In the genomic region with DNA sequence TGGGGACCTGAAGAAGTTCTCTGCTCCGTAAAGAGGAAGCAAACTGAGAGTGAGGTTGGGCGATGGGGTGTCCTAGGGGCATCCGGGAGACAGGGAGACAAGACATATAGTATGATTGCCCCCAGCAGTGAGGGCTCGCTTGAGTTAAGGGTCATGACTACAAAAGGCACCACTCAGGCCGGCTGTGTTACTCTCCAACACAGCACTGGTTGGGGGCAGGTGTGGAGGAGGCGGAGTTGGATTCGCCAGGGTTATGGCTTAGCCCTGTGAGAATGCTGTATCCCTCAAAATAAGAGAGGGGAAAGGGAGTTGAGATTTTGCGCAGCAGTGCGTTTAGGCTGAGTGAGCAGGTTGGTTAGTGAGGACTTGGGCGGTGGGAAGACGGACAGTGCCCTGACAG, we compare ENCODE assay signal across 20 cellular contexts. TPM values are rescaled to one million over a fixed set of nuclear protein-coding genes. Genes with fewer than 3 reads are reported as not detected.
DNase-seq lines count a peak whose midpoint lies in the region; ATAC-seq, FAIRE-seq and TF ChIP-seq lines count a peak whose summit lies in the region.
"Had no signal": no experiment of that assay in that cellular context is flagged by ENCODE, and none has a peak within 500 bp of the region (broad histone marks: within the 10 kb centered on the region; RNA-seq: fewer than 3 reads in every experiment).

No MANE protein-coding gene starts in this region.

- H3K14ac ChIP-seq in H1 (ENCODE audit: insufficient read length) (no peak overlapping the region), neuronal stem cell (ENCODE audit: low read length) (no peak overlapping the region)

- no peak overlapping the region for H3K18ac ChIP-seq in H1 (ENCODE audit: extremely low read depth, low read length)
- no peak overlapping the region for H3K18ac ChIP-seq in neuronal stem cell (ENCODE audit: low read length)

- peak; percentile 26 for DNase-seq in activated T-cell treated with anti-CD3 and anti-CD28 coated beads, Interleukin-2, amount 50 U/mL, for 24 hours
- DNase-seq in activated T-cell treated with anti-CD3 and anti-CD28 coated beads for 4 hours: no peak
- DNase-seq in H1 (ENCODE audit: low read depth in 1 of 2, low spot score in 2 of 2): no peak
- no peak for DNase-seq in neuronal stem cell (ENCODE audit: low spot score)
- DNase-seq in GM19238 (ENCODE audit: insufficient read length, low spot score): no peak
- no peak for DNase-seq in epidermal melanocyte (ENCODE audit: insufficient read length, low spot score)
- DNase-seq in left colon: no peak
- DNase-seq: COR-L47, DMS153, HFFc6, Karpas-422, MM.1S, NCI-H187 treated with DMSO at 0.1 percent for 48 hours, NCI-H2171 treated with DMSO at 0.1 percent for 48 hours, NCI-H510A, SHP77 treated with DMSO at 0.1 percent for 48 hours had no signal

- no peak for TF ChIP-seq CTCF in H1 (IDR thresholded peaks at IDR 0.05; ENCODE audit: control extremely low read depth in 1 of 3, insufficient read depth in 1 of 3, low read depth in 1 of 3, low read length in 3 of 3)

- H3K27me3 ChIP-seq in H1 (replicated peaks in 1 of 4; ENCODE audit: control insufficient read depth in 3 of 4, extremely low read depth in 1 of 4, insufficient read depth in 3 of 4, low read length in 3 of 4) (peaks cover 41 to 86% (median 84%) of the 10 kb centered on the region in 4 experiments), neuronal stem cell (ENCODE audit: control insufficient read depth in 3 of 3, insufficient read depth in 3 of 3, low read depth in 1 of 3, low read length in 3 of 3) (peaks cover 15 to 88% (median 53%) of the 10 kb centered on the region in 3 experiments)

- H3K79me2 ChIP-seq in H1 (ENCODE audit: control insufficient read depth in 1 of 2, insufficient read depth in 2 of 2, low read length in 2 of 2): no peaks in the 10 kb centered on the region

- H3K4me3 ChIP-seq in H1 (ENCODE audit: extremely low read depth in 1 of 4, insufficient read depth in 2 of 4, low read depth in 3 of 4, low read length in 4 of 4) (peak overlapping the region in 1 of 4 experiments; percentile 62; a peak in 2 of 8 replicates), neuronal stem cell (ENCODE audit: low read length in 2 of 2) (no peak overlapping the region)
- H3K4me3 ChIP-seq: GM12878 had no signal

- peaks cover 0 to 20% (median 7%) of the 10 kb centered on the region in 4 experiments; a peak in 5 of 7 replicates for H3K4me1 ChIP-seq in H1 (replicated peaks in 1 of 4; ENCODE audit: control insufficient read depth in 3 of 4, insufficient read depth in 4 of 4, low read length in 3 of 4)
- peaks cover 8 to 10% of the 10 kb centered on the region in 2 donors for H3K4me1 ChIP-seq in neuronal stem cell (ENCODE audit: control insufficient read depth in 2 of 2, insufficient read depth in 1 of 2, low read depth in 1 of 2, low read length in 2 of 2)

- H3K23me2 ChIP-seq in H1 (ENCODE audit: low read depth, low read length): peaks cover 15% of the 10 kb centered on the region; the same call in 1 of the 2 replicates

- H3K9ac ChIP-seq in H1 (replicated peaks in 1 of 4; ENCODE audit: extremely low read depth in 1 of 4, low read depth in 3 of 4, low read length in 3 of 4): no peak overlapping the region
- peak overlapping the region; percentile 3 for H3K9ac ChIP-seq in neuronal stem cell (ENCODE audit: low read depth, low read length, poor library complexity)

- TF ChIP-seq EP300 in H1 (IDR thresholded peaks at IDR 0.05; ENCODE audit: borderline replicate concordance in 1 of 2, low read depth in 2 of 2, low read length in 2 of 2): no peak

- H2BK15ac ChIP-seq in H1 (ENCODE audit: low read length): 0 out of 2 replicates have a peak overlapping the region, but pooled peaks have one; percentile 8
- no peak overlapping the region for H2BK15ac ChIP-seq in neuronal stem cell (ENCODE audit: low read length)

- no peaks in the 10 kb centered on the region for H3K36me3 Mint-ChIP-seq in activated T-cell treated with anti-CD3 and anti-CD28 coated beads, Interleukin-2, amount 50 U/mL, for 24 hours (ENCODE audit: low read depth)

- WGBS in H1 (ENCODE audit: extremely low coverage in 1 of 2, insufficient coverage in 1 of 2, insufficient read length in 1 of 2, insufficient replicate concordance in 2 of 2, low coverage in 1 of 2, low lambda C conversion rate in 2 of 2, missing lambda C conversion rate in 1 of 2), 2 experiments: 32% methylated on average over 11 of the region's 11 CpGs; no CpG with 5 or more reads in 1 of the 2 experiments
- WGBS in neuronal stem cell (ENCODE audit: extremely low coverage in 2 of 2, insufficient read length in 2 of 2, insufficient replicate concordance in 1 of 2), 2 donors: no CpG with 5 or more reads among the region's 11 CpGs

- no peak overlapping the region for H2BK12ac ChIP-seq in H1 (ENCODE audit: low read depth, low read length)
- no peak overlapping the region for H2BK12ac ChIP-seq in neuronal stem cell (ENCODE audit: low read length)

- H3K56ac ChIP-seq in H1 (replicated peaks; ENCODE audit: insufficient read length, low read depth, low read length): no peak overlapping the region

- H4K8ac ChIP-seq in H1 (ENCODE audit: extremely low read depth, insufficient read depth, low read length) (no peak overlapping the region), neuronal stem cell (ENCODE audit: low read depth, low read length) (no peak overlapping the region)

- peaks cover 37% of the 10 kb centered on the region for H3K27me3 Mint-ChIP-seq in activated T-cell treated with anti-CD3 and anti-CD28 coated beads, Interleukin-2, amount 50 U/mL, for 24 hours

- H2BK5ac ChIP-seq in H1 (ENCODE audit: low read depth, low read length) (no peak overlapping the region), neuronal stem cell (ENCODE audit: low read length) (no peak overlapping the region)

- no peak overlapping the region for H3K27ac ChIP-seq in H1 (ENCODE audit: low read depth, low read length)
- no peak overlapping the region for H3K27ac ChIP-seq in neuronal stem cell (replicated peaks; ENCODE audit: low read length)
- H3K27ac ChIP-seq: C4-2B had no signal

- no peak overlapping the region for H2AFZ ChIP-seq in H1 (ENCODE audit: low read length)
- no peak overlapping the region for H2AFZ ChIP-seq in neuronal stem cell (ENCODE audit: low read length)

- H3K36me3 ChIP-seq in H1 (ENCODE audit: control insufficient read depth in 2 of 4, insufficient read depth in 4 of 4, low read length in 3 of 4) (no peaks in the 10 kb centered on the region), neuronal stem cell (replicated peaks in 1 of 2; ENCODE audit: control insufficient read depth in 2 of 2, insufficient read depth in 2 of 2, low read length in 2 of 2) (no peaks in the 10 kb centered on the region)

- H4K91ac ChIP-seq in H1 (replicated peaks; ENCODE audit: insufficient read length, low read length) (no peak overlapping the region), neuronal stem cell (ENCODE audit: low read depth, low read length, poor library complexity) (no peak overlapping the region)

- H3K4me2 ChIP-seq in H1 (ENCODE audit: insufficient read depth in 1 of 2, low read depth in 2 of 2, low read length in 2 of 2): peak overlapping the region; percentile 68 to 96
- no peak overlapping the region for H3K4me2 ChIP-seq in neuronal stem cell (ENCODE audit: insufficient read depth, low read length, poor library complexity, severe bottlenecking)

- no peak for TF ChIP-seq POLR2A in H1 (IDR thresholded peaks at IDR 0.05; ENCODE audit: control extremely low read depth in 1 of 2, low read depth in 2 of 2, low read length in 2 of 2)

- TF ChIP-seq RAD21 in H1 (IDR thresholded peaks at IDR 0.05 in 1 of 2, conservative IDR thresholded peaks at IDR 0.05 in 1 of 2; ENCODE audit: low read depth in 2 of 2, low read length in 2 of 2): no peak

- peaks cover 7% of the 10 kb centered on the region for H3K4me1 Mint-ChIP-seq in activated T-cell treated with anti-CD3 and anti-CD28 coated beads, Interleukin-2, amount 50 U/mL, for 24 hours (ENCODE audit: low read depth)

- peaks cover 11 to 13% of the 10 kb centered on the region in 2 experiments for H4K20me1 ChIP-seq in H1 (replicated peaks in 1 of 2; ENCODE audit: control insufficient read depth in 1 of 2, insufficient read depth in 2 of 2, low read length in 2 of 2)

- no peak overlapping the region for H3K27ac Mint-ChIP-seq in activated T-cell treated with anti-CD3 and anti-CD28 coated beads, Interleukin-2, amount 50 U/mL, for 24 hours
- H3K27ac Mint-ChIP-seq: HFFc6 had no signal

- H3K79me1 ChIP-seq in H1 (ENCODE audit: low read depth, low read length) (no peaks in the 10 kb centered on the region), neuronal stem cell (ENCODE audit: low read depth, low read length) (no peaks in the 10 kb centered on the region)

- no peak overlapping the region for H2AK5ac ChIP-seq in H1 (ENCODE audit: low read depth, low read length)
- H2AK5ac ChIP-seq in neuronal stem cell (ENCODE audit: low read depth, low read length): peak overlapping the region; percentile 34

- H3K23ac ChIP-seq in H1 (ENCODE audit: insufficient read length): no peak overlapping the region
- H3K23ac ChIP-seq in neuronal stem cell (ENCODE audit: low read depth, low read length, poor library complexity): no peak overlapping the region

- CTCF ChIA-PET in H1 (lab: Charles Lee; ENCODE audit: partially characterized antibody): interaction anchor here (0.7 to 11.9 kb wide), 3 partner anchors 16 to 44 kb away, joined by 3 to 238 read pairs (median 66); no protein-coding TSS in a partner anchor

- ATAC-seq in HG03139 (IDR thresholded peaks at IDR 0.05; ENCODE audit: unreplicated experiment) (no peak), left colon (no peak)
- ATAC-seq: GM12878 had no signal

- intact Hi-C loops in left colon (cut with DNase I, micrococcal nuclease): no loop called here

- no peak overlapping the region for H4K5ac ChIP-seq in H1 (ENCODE audit: insufficient read length, low read depth, low read length)

- H3K4me3 Mint-ChIP-seq in activated T-cell treated with anti-CD3 and anti-CD28 coated beads, Interleukin-2, amount 50 U/mL, for 24 hours: no peak overlapping the region
- H3K4me3 Mint-ChIP-seq: HFFc6 had no signal

- no peak overlapping the region for H2BK20ac ChIP-seq in H1 (ENCODE audit: low read length)

- H3K9me3 Mint-ChIP-seq in activated T-cell treated with anti-CD3 and anti-CD28 coated beads, Interleukin-2, amount 50 U/mL, for 24 hours: no peaks in the 10 kb centered on the region

- H3K4ac ChIP-seq in H1 (replicated peaks; ENCODE audit: insufficient read length, low read depth, low read length) (no peak overlapping the region), neuronal stem cell (ENCODE audit: low read length) (no peak overlapping the region)

- no peak for FAIRE-seq in H1 (lab: Jason Lieb, UNC)
- FAIRE-seq: GM12878, RCC 7860 had no signal

- POLR2A ChIA-PET in H1 (lab: Charles Lee; ENCODE audit: partially characterized antibody): interaction anchor here (7.3 kb wide), 1 partner anchor 10 kb away, joined by 51 read pairs; a partner anchor contains a TSS

- H2BK120ac ChIP-seq in H1 (replicated peaks; ENCODE audit: low read depth, low read length): no peak overlapping the region
- no peak overlapping the region for H2BK120ac ChIP-seq in neuronal stem cell (ENCODE audit: low read depth, low read length)

- H3K9me3 ChIP-seq in H1 (ENCODE audit: insufficient read depth in 2 of 2, low read depth in 1 of 2, low read length in 1 of 2) (no peaks in the 10 kb centered on the region), neuronal stem cell (replicated peaks in 1 of 2; ENCODE audit: control insufficient read depth in 2 of 2, insufficient read depth in 1 of 2, low read depth in 1 of 2, low read length in 2 of 2) (peaks cover 0 to 7% of the 10 kb centered on the region in 2 donors)

RNA-seq across cellular contexts. Expression of a gene that starts 12.0 kb away (rescaled TPM):
- 7.1 and 8.5 TPM in 2 replicates for total RNA-seq in H1 (2021; fragmentation: NEBNext Ultra II Directional; extraction: Animal tissue kit (Norgen Biotek cat#: 25700))
- polyA plus RNA-seq in H1 (2011; rRNA removed): 5.8 and 6.6 TPM in 2 replicates
- 2.5 TPM for polyA plus RNA-seq in H1 (2011; cell fraction: cytosol; rRNA removed)
- 9.9 TPM for polyA plus RNA-seq in H1 (2011; cell fraction: nucleus; rRNA removed)
- 6.1 to 8.1 TPM (median 7.4 TPM) in 4 replicates for polyA plus RNA-seq in H1 (2012, experiment 1 of 2)
- 6.2 TPM for polyA plus RNA-seq in H1 (2012, experiment 2 of 2)
- 4.5 TPM for polyA plus RNA-seq in H1 (2013, experiment 1 of 2)
- 3.6 TPM for polyA plus RNA-seq in H1 (2013, experiment 2 of 2)
- polyA minus RNA-seq in H1 (2011; rRNA and poly(A)+ RNA removed): 7.3 and 8.0 TPM in 2 replicates
- 6.2 TPM for polyA minus RNA-seq in H1 (2011; cell fraction: cytosol; rRNA and poly(A)+ RNA removed)
- polyA minus RNA-seq in H1 (2011; cell fraction: nucleus; rRNA and poly(A)+ RNA removed): 6.8 TPM
- polyA plus RNA-seq in neuronal stem cell (2013, experiment 1 of 2): 0.43 TPM
- polyA plus RNA-seq in neuronal stem cell (2013, experiment 2 of 2): 0.35 TPM
- 1 to 10 TPM; 2.4 to 5.0 TPM for total RNA-seq in left colon
